In genomic region chr1:173341307-173341706, GRCh38 we compare ENCODE assay signal across 20 cellular contexts.
DNase-seq lines count a peak whose midpoint lies in the region; ATAC-seq, FAIRE-seq and TF ChIP-seq lines count a peak whose summit lies in the region.
"Had no signal": no experiment of that assay in that cellular context is flagged by ENCODE, and none has a peak within 500 bp of the region (broad histone marks: within the 10 kb centered on the region; RNA-seq: fewer than 3 reads in every experiment).

No MANE protein-coding gene starts in this region.

- no peak overlapping the region for H2BK120ac ChIP-seq in mesenchymal stem cell (ENCODE audit: low read depth, low read length)
- no peak overlapping the region for H2BK120ac ChIP-seq in neuronal stem cell (ENCODE audit: low read depth, low read length)

- H3K14ac ChIP-seq in mesenchymal stem cell (ENCODE audit: low read length in 2 of 2), result no peak overlapping the region
- no peak overlapping the region for H3K14ac ChIP-seq in neuronal stem cell (ENCODE audit: low read length)

- no peak for ATAC-seq in activated CD4-positive, CD25-positive, alpha-beta regulatory T cell treated with anti-CD3 and anti-CD28 coated beads, Interleukin-2, amount 50 U/mL, for 24 hours
- no peak for ATAC-seq in GM21737 (IDR thresholded peaks at IDR 0.05; ENCODE audit: unreplicated experiment)
- ATAC-seq: activated T-cell treated with anti-CD3 and anti-CD28 coated beads, Interleukin-2, amount 50 U/mL, for 72 hours; esophagus mucosa; stimulated activated naive B cell treated with anti-CD40 and anti-IgM and Interleukin-4, amounts not matched to agents 10 μg/mL and 1 μg/mL and 100 μg/mL, for 72 hours had no signal

- no peak overlapping the region for H3K9ac ChIP-seq in fibroblast of lung (ENCODE audit: insufficient read depth, low read length)
- no peak overlapping the region for H3K9ac ChIP-seq in mesenchymal stem cell (ENCODE audit: low read length)
- no peak overlapping the region for H3K9ac ChIP-seq in neuronal stem cell (ENCODE audit: low read depth, low read length, poor library complexity)

- FAIRE-seq in RCC 7860 (lab: Jason Lieb, UNC), result no peak

- H3K4ac ChIP-seq in mesenchymal stem cell (ENCODE audit: low read depth in 1 of 2, low read length in 2 of 2), result no peak overlapping the region
- H3K4ac ChIP-seq in neuronal stem cell (ENCODE audit: low read length), result no peak overlapping the region

- peak; percentile 83 for DNase-seq in Daoy (ENCODE audit: low read depth)
- peak; percentile 20 for DNase-seq in RCC 7860 (ENCODE audit: low spot score)
- peak; percentile 65 to 95 for DNase-seq in fibroblast of lung (ENCODE audit: low read depth in 2 of 2)
- DNase-seq in mesenchymal stem cell, result peak; percentile 56
- DNase-seq in neuronal stem cell (ENCODE audit: low spot score), result no peak
- DNase-seq in NCI-H1694 treated with DMSO at 0.1 percent for 48 hours (lab: John Stamatoyannopoulos, UW), result no peak
- DNase-seq: activated CD4-positive, alpha-beta T cell treated with anti-CD3 and anti-CD28 coated beads, Interleukin-2, amount 50 U/mL, for 4 hours; activated T-cell treated with anti-CD3 and anti-CD28 coated beads, Interleukin-2, amount 50 U/mL, for 72 hours; AML-193; cortex of kidney; KBM-7; NCI-H1417; SHP77; stimulated activated naive B cell treated with anti-CD40 and anti-IgM and Interleukin-4, amounts not matched to agents 10 μg/mL and 1 μg/mL and 100 μg/mL, for 72 hours; trophoblast cell had no signal

- H2AK5ac ChIP-seq in mesenchymal stem cell (ENCODE audit: low read length, severe bottlenecking), result no peak overlapping the region
- no peak overlapping the region for H2AK5ac ChIP-seq in neuronal stem cell (ENCODE audit: low read depth, low read length)

- H4K20me1 ChIP-seq in fibroblast of lung (ENCODE audit: control insufficient read depth, extremely low read depth, insufficient read depth, low read length), result no peaks in the 10 kb centered on the region

- H3K27ac ChIP-seq in fibroblast of lung (ENCODE audit: insufficient read depth, low read length), result no peak overlapping the region
- H3K27ac ChIP-seq in mesenchymal stem cell (ENCODE audit: low read length, poor library complexity, severe bottlenecking), result no peak overlapping the region
- H3K27ac ChIP-seq in neuronal stem cell (replicated peaks; ENCODE audit: low read length), result no peak overlapping the region
- H3K27ac ChIP-seq: neutrophil, skin epidermis had no signal

- H3K4me3 ChIP-seq in fibroblast of lung (replicated peaks in 1 of 4; ENCODE audit: control extremely low read depth in 1 of 4, insufficient read depth in 1 of 4, low read depth in 3 of 4, low read length in 4 of 4), result no peak overlapping the region
- H3K4me3 ChIP-seq in mesenchymal stem cell (ENCODE audit: insufficient read depth in 1 of 2, low read depth in 1 of 2, low read length in 2 of 2), result no peak overlapping the region
- H3K4me3 ChIP-seq in neuronal stem cell (ENCODE audit: low read length in 2 of 2), result no peak overlapping the region
- H3K4me3 ChIP-seq: skin epidermis had no signal

- H3K4me1 ChIP-seq in fibroblast of lung (ENCODE audit: control insufficient read depth, extremely low read depth, insufficient read depth, low read length) (peaks cover 3% of the 10 kb centered on the region), mesenchymal stem cell (ENCODE audit: control insufficient read depth, insufficient read depth, low read depth, low read length) (peaks cover 1% of the 10 kb centered on the region), neuronal stem cell (ENCODE audit: control insufficient read depth in 2 of 2, insufficient read depth in 1 of 2, low read depth in 1 of 2, low read length in 2 of 2) (no peaks in the 10 kb centered on the region)

- no peak overlapping the region for H3K23ac ChIP-seq in mesenchymal stem cell (ENCODE audit: low read length in 2 of 2)
- no peak overlapping the region for H3K23ac ChIP-seq in neuronal stem cell (ENCODE audit: low read depth, low read length, poor library complexity)

- TF ChIP-seq CTCF in fibroblast of lung (conservative IDR thresholded peaks at IDR 0.05 in 1 of 2, IDR thresholded peaks at IDR 0.05 in 1 of 2; ENCODE audit: low read depth in 1 of 2, low read length in 2 of 2), result no peak

- H3K36me3 ChIP-seq in fibroblast of lung (ENCODE audit: control insufficient read depth, insufficient read depth, low read length) (no peaks in the 10 kb centered on the region), mesenchymal stem cell (ENCODE audit: control insufficient read depth in 1 of 2, insufficient read depth in 2 of 2, low read depth in 1 of 2, low read length in 2 of 2) (no peaks in the 10 kb centered on the region), neuronal stem cell (replicated peaks in 1 of 2; ENCODE audit: control insufficient read depth in 2 of 2, insufficient read depth in 2 of 2, low read length in 2 of 2) (no peaks in the 10 kb centered on the region)
- H3K36me3 ChIP-seq: neutrophil had no signal

- H4K91ac ChIP-seq in mesenchymal stem cell (ENCODE audit: low read length) (no peak overlapping the region), neuronal stem cell (ENCODE audit: low read depth, low read length, poor library complexity) (no peak overlapping the region)

- H2BK15ac ChIP-seq in mesenchymal stem cell (ENCODE audit: low read depth, poor library complexity, severe bottlenecking), result no peak overlapping the region
- H2BK15ac ChIP-seq in neuronal stem cell (ENCODE audit: low read length), result no peak overlapping the region

- H2BK5ac ChIP-seq in mesenchymal stem cell (ENCODE audit: low read depth, low read length, poor library complexity, severe bottlenecking) (no peak overlapping the region), neuronal stem cell (ENCODE audit: low read length) (no peak overlapping the region)

- no peaks in the 10 kb centered on the region for H3K79me2 ChIP-seq in fibroblast of lung (ENCODE audit: control insufficient read depth, insufficient read depth, low read length)

- H3K79me1 ChIP-seq in mesenchymal stem cell (replicated peaks; ENCODE audit: low read length, poor library complexity, severe bottlenecking), result no peaks in the 10 kb centered on the region
- no peaks in the 10 kb centered on the region for H3K79me1 ChIP-seq in neuronal stem cell (ENCODE audit: low read depth, low read length)

- H2BK12ac ChIP-seq in mesenchymal stem cell (ENCODE audit: low read length in 2 of 2) (no peak overlapping the region), neuronal stem cell (ENCODE audit: low read length) (no peak overlapping the region)

- 66% methylated on average over 4 of the region's 5 CpGs for WGBS in mesenchymal stem cell
- no CpG with 5 or more reads among the region's 5 CpGs for WGBS in neuronal stem cell (ENCODE audit: extremely low coverage in 2 of 2, insufficient read length in 2 of 2, insufficient replicate concordance in 1 of 2), 2 donors

- H3K27me3 ChIP-seq in fibroblast of lung (ENCODE audit: control insufficient read depth, insufficient read depth, low read length) (no peaks in the 10 kb centered on the region), mesenchymal stem cell (ENCODE audit: control insufficient read depth in 1 of 2, insufficient read depth in 1 of 2, low read length in 2 of 2) (no peaks in the 10 kb centered on the region), neuronal stem cell (ENCODE audit: control insufficient read depth in 3 of 3, insufficient read depth in 3 of 3, low read depth in 1 of 3, low read length in 3 of 3) (peaks cover 0 to 4% (median 0%) of the 10 kb centered on the region in 3 experiments)
- H3K27me3 ChIP-seq: neutrophil had no signal

- H2AFZ ChIP-seq in fibroblast of lung (ENCODE audit: low read length), result no peak overlapping the region
- no peak overlapping the region for H2AFZ ChIP-seq in mesenchymal stem cell (ENCODE audit: low read depth, low read length)
- H2AFZ ChIP-seq in neuronal stem cell (ENCODE audit: low read length), result no peak overlapping the region

- no peak overlapping the region for H4K8ac ChIP-seq in mesenchymal stem cell (ENCODE audit: low read length)
- no peak overlapping the region for H4K8ac ChIP-seq in neuronal stem cell (ENCODE audit: low read depth, low read length)

- H3K9me3 ChIP-seq in fibroblast of lung (ENCODE audit: control insufficient read depth, insufficient read depth, low read depth, low read length) (no peaks in the 10 kb centered on the region), mesenchymal stem cell (ENCODE audit: control insufficient read depth, low read length) (no peaks in the 10 kb centered on the region), neuronal stem cell (replicated peaks in 1 of 2; ENCODE audit: control insufficient read depth in 2 of 2, insufficient read depth in 1 of 2, low read depth in 1 of 2, low read length in 2 of 2) (no peaks in the 10 kb centered on the region)
- H3K9me3 ChIP-seq: neutrophil had no signal

- no peak overlapping the region for H3K18ac ChIP-seq in mesenchymal stem cell (ENCODE audit: low read depth in 1 of 2, low read length in 2 of 2)
- H3K18ac ChIP-seq in neuronal stem cell (ENCODE audit: low read length), result no peak overlapping the region

- H3K4me2 ChIP-seq in fibroblast of lung (ENCODE audit: extremely low read depth, insufficient read depth, low read length), result no peak overlapping the region
- no peak overlapping the region for H3K4me2 ChIP-seq in mesenchymal stem cell (ENCODE audit: low read length, poor library complexity, severe bottlenecking)
- no peak overlapping the region for H3K4me2 ChIP-seq in neuronal stem cell (ENCODE audit: insufficient read depth, low read length, poor library complexity, severe bottlenecking)

Comparison
In these comparisons a context has a peak if more than half of its experiments do, and no peak if none do; other contexts are left out.
1. DNase-seq: peak in Daoy (single experiment), RCC 7860 (single experiment), fibroblast of lung (2 of 2) and mesenchymal stem cell (single experiment); none in neuronal stem cell (single experiment) and NCI-H1694 treated with DMSO at 0.1 percent for 48 hours (single experiment).